In genomic region chr2:71711470-71711857, GRCh38 we compare ENCODE assay signal across 18 cellular contexts.
DNase-seq lines count a peak whose midpoint lies in the region; ATAC-seq and TF ChIP-seq lines count a peak whose summit lies in the region.
"Had no signal": no experiment of that assay in that cellular context is flagged by ENCODE, and none has a peak within 500 bp of the region (broad histone marks: within the 10 kb centered on the region; RNA-seq: fewer than 3 reads in every experiment).

No MANE protein-coding gene starts in this region.

- peak overlapping the region in 1 of 2 experiments; percentile 84 for H3K14ac ChIP-seq in mesenchymal stem cell (ENCODE audit: low read length in 2 of 2)

- no peak for TF ChIP-seq CTCF in AG09319 (IDR thresholded peaks at IDR 0.05; ENCODE audit: low read depth, low read length)
- TF ChIP-seq CTCF in mammary epithelial cell (conservative IDR thresholded peaks at IDR 0.05 in 1 of 2, IDR thresholded peaks at IDR 0.05 in 1 of 2; ENCODE audit: extremely low read depth in 1 of 2, insufficient read depth in 1 of 2, low read depth in 1 of 2, low read length in 2 of 2), result no peak

- BruUV-seq in mammary epithelial cell (replicated peaks; lab: Mats Ljungman, UMichigan), result no TSS peak

- in situ Hi-C loops in mammary epithelial cell (cut with MboI; ENCODE audit: low sequenced_read_pairs in 2 of 2), result no loop called here

- H4K8ac ChIP-seq in mesenchymal stem cell (ENCODE audit: low read length), result no peak overlapping the region

- H3K27me3 ChIP-seq in mammary epithelial cell (ENCODE audit: insufficient read depth, low read length) (no peaks in the 10 kb centered on the region), mesenchymal stem cell (ENCODE audit: control insufficient read depth in 1 of 2, insufficient read depth in 1 of 2, low read length in 2 of 2) (peaks cover 0 to 19% of the 10 kb centered on the region in 2 experiments)
- H3K27me3 ChIP-seq: right atrium auricular region, upper lobe of left lung had no signal

- H2AFZ ChIP-seq in mammary epithelial cell (ENCODE audit: low read depth, low read length) (no peak overlapping the region), mesenchymal stem cell (ENCODE audit: low read depth, low read length) (no peak overlapping the region)

- no peak overlapping the region for H2AK5ac ChIP-seq in mesenchymal stem cell (ENCODE audit: low read length, severe bottlenecking)

- H3K4me1 ChIP-seq in mammary epithelial cell (ENCODE audit: insufficient read depth, low read length), result peaks cover 1% of the 10 kb centered on the region
- H3K4me1 ChIP-seq in mesenchymal stem cell (ENCODE audit: control insufficient read depth, insufficient read depth, low read depth, low read length), result peaks cover 7% of the 10 kb centered on the region
- H3K4me1 ChIP-seq: HAP-1 had no signal

- H3K4me3 ChIP-seq in mammary epithelial cell (replicated peaks in 1 of 3; ENCODE audit: insufficient read depth in 1 of 3, low read depth in 2 of 3, low read length in 3 of 3) (no peak overlapping the region), mesenchymal stem cell (ENCODE audit: insufficient read depth in 1 of 2, low read depth in 1 of 2, low read length in 2 of 2) (no peak overlapping the region)
- H3K4me3 ChIP-seq: coronary artery, HAP-1, left ventricle myocardium inferior, right atrium auricular region, upper lobe of left lung had no signal

- H3K9ac ChIP-seq in mammary epithelial cell (ENCODE audit: insufficient read depth, low read length) (no peak overlapping the region), mesenchymal stem cell (ENCODE audit: low read length) (no peak overlapping the region)
- H3K9ac ChIP-seq: KMS-11 had no signal

- H3K9me3 ChIP-seq in mammary epithelial cell (replicated peaks; ENCODE audit: insufficient read depth, low read length) (no peaks in the 10 kb centered on the region), mesenchymal stem cell (ENCODE audit: control insufficient read depth, low read length) (peaks cover 3% of the 10 kb centered on the region)
- H3K9me3 ChIP-seq: HAP-1, left ventricle myocardium inferior, right atrium auricular region, upper lobe of left lung had no signal

- no peak overlapping the region for H2BK120ac ChIP-seq in mesenchymal stem cell (ENCODE audit: low read depth, low read length)

- H3K23ac ChIP-seq in mesenchymal stem cell (ENCODE audit: low read length in 2 of 2), result no peak overlapping the region

- H3K4ac ChIP-seq in mesenchymal stem cell (ENCODE audit: low read depth in 1 of 2, low read length in 2 of 2), result no peak overlapping the region

- peak overlapping the region in 1 of 2 experiments; percentile 54 for H2BK12ac ChIP-seq in mesenchymal stem cell (ENCODE audit: low read length in 2 of 2)

- CTCF ChIA-PET in mammary epithelial cell (lab: Charles Lee; ENCODE audit: low non-redundant PET), result no interaction called here

- intact Hi-C loops in mammary epithelial cell (cut with micrococcal nuclease), result no loop called here

- no peak overlapping the region for H2BK15ac ChIP-seq in mesenchymal stem cell (ENCODE audit: low read depth, poor library complexity, severe bottlenecking)

- WGBS in mammary epithelial cell (ENCODE audit: low coverage, missing lambda C conversion rate), result 60% methylated on average over 5 of the region's 5 CpGs
- WGBS in mesenchymal stem cell, result 88% methylated on average over 5 of the region's 5 CpGs

- H4K20me1 ChIP-seq in mammary epithelial cell (ENCODE audit: insufficient read depth, low read length), result no peaks in the 10 kb centered on the region

- H3K27ac ChIP-seq in mammary epithelial cell (ENCODE audit: insufficient read depth, low read depth, low read length) (no peak overlapping the region), mesenchymal stem cell (ENCODE audit: low read length, poor library complexity, severe bottlenecking) (no peak overlapping the region)
- H3K27ac ChIP-seq: KMS-11, left ventricle myocardium inferior, right atrium auricular region, upper lobe of left lung had no signal

- DNase-seq in AG09319 (ENCODE audit: extremely low read depth, low read depth) (peak; percentile 58), HCEC 1CT (peak; percentile 49), mammary epithelial cell (peak; percentile 3), mesenchymal stem cell (no peak), iPS-NIHi11 (ENCODE audit: low spot score) (no peak)
- DNase-seq in stimulated activated naive CD4-positive, alpha-beta T cell treated with Interleukin-2 at 50 U/mL for 16 hours (lab: John Stamatoyannopoulos, UW), result no peak
- DNase-seq: activated CD4-positive, alpha-beta memory T cell treated with anti-CD3 and anti-CD28 coated beads, Interleukin-2, amount 10 ng/mL, durations not matched to agents 7 days and 5 days; amniotic stem cell; left ventricle myocardium inferior; NCI-H510A; upper lobe of left lung had no signal

- no peak overlapping the region for H3K18ac ChIP-seq in mesenchymal stem cell (ENCODE audit: low read depth in 1 of 2, low read length in 2 of 2)

- no peaks in the 10 kb centered on the region for H3K79me1 ChIP-seq in mesenchymal stem cell (replicated peaks; ENCODE audit: low read length, poor library complexity, severe bottlenecking)

- dilution Hi-C loops in mammary epithelial cell (cut with HindIII; ENCODE audit: low sequenced_read_pairs), result loop anchor here (5.0 kb wide), 1 partner anchor 91 kb away; no protein-coding TSS in a partner anchor

- ATAC-seq in GM21423 (IDR thresholded peaks at IDR 0.05; ENCODE audit: unreplicated experiment), result no peak
- no peak for ATAC-seq in HG02840 (IDR thresholded peaks at IDR 0.05; ENCODE audit: low FRiP score, unreplicated experiment)
- ATAC-seq: natural killer cell treated with Interleukin-12 subunit alpha and Interleukin-12 subunit beta and Interleukin-15 and Interleukin-18, amount 100 ng/mL, for 72 hours had no signal

- no peaks in the 10 kb centered on the region for H3K36me3 ChIP-seq in mammary epithelial cell (ENCODE audit: insufficient read depth, low read length)
- H3K36me3 ChIP-seq in mesenchymal stem cell (ENCODE audit: control insufficient read depth in 1 of 2, insufficient read depth in 2 of 2, low read depth in 1 of 2, low read length in 2 of 2), result no peaks in the 10 kb centered on the region
- H3K36me3 ChIP-seq: HAP-1, left ventricle myocardium inferior, right atrium auricular region, upper lobe of left lung had no signal

- H4K91ac ChIP-seq in mesenchymal stem cell (ENCODE audit: low read length), result peak overlapping the region; percentile 52

- no peak overlapping the region for H3K4me2 ChIP-seq in mammary epithelial cell (ENCODE audit: insufficient read depth, low read depth, low read length)
- H3K4me2 ChIP-seq in mesenchymal stem cell (ENCODE audit: low read length, poor library complexity, severe bottlenecking), result no peak overlapping the region
- H3K4me2 ChIP-seq: KMS-11 had no signal

- H2BK5ac ChIP-seq in mesenchymal stem cell (ENCODE audit: low read depth, low read length, poor library complexity, severe bottlenecking), result no peak overlapping the region

- H3K79me2 ChIP-seq in mammary epithelial cell (ENCODE audit: insufficient read depth, low read length), result no peaks in the 10 kb centered on the region

Comparison
In these comparisons a context has a peak if more than half of its experiments do, and no peak if none do; other contexts are left out.
1. DNase-seq: peak in AG09319 (single experiment), HCEC 1CT (single experiment) and mammary epithelial cell (single experiment); none in mesenchymal stem cell (single experiment), iPS-NIHi11 (single experiment) and stimulated activated naive CD4-positive, alpha-beta T cell treated with Interleukin-2 at 50 U/mL for 16 hours (single experiment).